ENCODE assay signal across 18 cellular contexts in the genomic region with DNA sequence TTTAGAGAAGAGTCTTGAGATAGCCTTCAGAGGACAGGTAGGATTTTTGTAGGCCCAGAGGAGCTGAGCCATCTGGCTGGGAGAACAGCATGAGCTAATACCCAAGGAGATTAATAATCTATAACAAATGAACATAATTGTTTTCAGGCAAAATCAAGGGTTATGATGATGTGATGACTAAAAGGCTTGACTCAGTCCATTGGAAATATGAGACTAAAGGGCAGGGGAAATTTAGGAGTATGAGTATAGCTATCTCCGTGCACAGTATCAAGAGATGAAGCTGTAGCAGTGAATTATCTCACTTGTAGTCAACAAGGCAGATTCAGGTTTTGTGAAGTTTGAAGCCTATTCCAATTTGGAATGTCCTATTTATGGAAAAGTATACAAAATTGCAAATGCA.
"Had no signal": no experiment of that assay in that cellular context is flagged by ENCODE, and none has a peak within 500 bp of the region (broad histone marks: within the 10 kb centered on the region; RNA-seq: fewer than 3 reads in every experiment).

No MANE protein-coding gene starts in this region.

- DNase-seq: KBM-7, MV-4-11, NCI-H1092, NCI-H1105 treated with DMSO at 0.1 percent for 48 hours, NCI-H1417 treated with DMSO at 0.1 percent for 48 hours, NCI-H146, NCI-H1694 treated with DMSO at 0.1 percent for 48 hours, NCI-H1930, NCI-H2081, NCI-H2107, NCI-H2227 treated with DMSO at 0.1 percent for 48 hours, NCI-H524, NCI-H526 treated with DMSO at 0.1 percent for 48 hours, NCI-H748 treated with DMSO at 0.1 percent for 48 hours, SHP77 had no signal

- H3K27ac ChIP-seq: HL-60, RWPE1 had no signal

- ATAC-seq: Panc1 had no signal
